In genomic region chr10:31118561-31118960, GRCh38 we compare ENCODE assay signal across 1 cellular context.
TF ChIP-seq lines count a peak whose summit lies in the region.

No MANE protein-coding gene starts in this region.

TF ChIP-seq in HCT116, 20 proteins besides CTCF, POLR2A, EP300 and RAD21:
- TF ChIP-seq ATF3 (IDR thresholded peaks at IDR 0.05) = no peak
- TF ChIP-seq SIN3A (IDR thresholded peaks at IDR 0.05; ENCODE audit: low read depth) = no peak
- no peak for TF ChIP-seq TCF7L2 (IDR thresholded peaks at IDR 0.05; ENCODE audit: borderline replicate concordance, extremely low read depth, insufficient read depth, insufficient read length)
- TF ChIP-seq JUND (IDR thresholded peaks at IDR 0.05) = no peak
- TF ChIP-seq EZH2 (IDR thresholded peaks at IDR 0.05) = no peak
- TF ChIP-seq CBX3 (IDR thresholded peaks at IDR 0.05; ENCODE audit: low read depth) = no peak
- TF ChIP-seq YY1 (IDR thresholded peaks at IDR 0.05; ENCODE audit: extremely low read depth, insufficient replicate concordance, low read depth, low read length) = no peak
- no peak for TF ChIP-seq EGR1 (IDR thresholded peaks at IDR 0.05; ENCODE audit: low read depth)
- no peak for TF ChIP-seq POLR2AphosphoS5 (IDR thresholded peaks at IDR 0.05; ENCODE audit: low read depth, low read length)
- no peak for TF ChIP-seq SRF (IDR thresholded peaks at IDR 0.05; ENCODE audit: low read depth)
- TF ChIP-seq EZH2phosphoT487 (IDR thresholded peaks at IDR 0.05; ENCODE audit: borderline replicate concordance) = no peak
- TF ChIP-seq CEBPB (IDR thresholded peaks at IDR 0.05; ENCODE audit: low read depth) = no peak
- no peak for TF ChIP-seq REST (IDR thresholded peaks at IDR 0.05; ENCODE audit: low read depth)
TF ChIP-seq in HCT116: peak in this region for 0.
